ENCODE assay signal across 10 cellular contexts in genomic region chr2:201964631-201965206, GRCh38.
DNase-seq lines count a peak whose midpoint lies in the region; ATAC-seq and TF ChIP-seq lines count a peak whose summit lies in the region.
"Had no signal": no experiment of that assay in that cellular context is flagged by ENCODE, and none has a peak within 500 bp of the region (broad histone marks: within the 10 kb centered on the region; RNA-seq: fewer than 3 reads in every experiment).

No MANE protein-coding gene starts in this region.

- TF ChIP-seq POLR2A in lower leg skin (IDR thresholded peaks at IDR 0.05), result no peak

- peak; percentile 37 for DNase-seq in GM12865 (ENCODE audit: low read depth)
- DNase-seq in Panc1 (ENCODE audit: low read depth, low spot score), result no peak
- peak; percentile 53 for DNase-seq in activated naive CD4-positive, alpha-beta T cell treated with anti-CD3 and anti-CD28 coated beads for 36 hours
- no peak for DNase-seq in neural progenitor cell (ENCODE audit: low spot score)
- no peak for DNase-seq in GM20000 (ENCODE audit: low spot score)
- no peak for DNase-seq in lower leg skin (ENCODE audit: low spot score in 2 of 2)
- DNase-seq: NCI-H1417 had no signal

- H3K27ac ChIP-seq in Panc1 (ENCODE audit: low read length), result peak overlapping the region; percentile 39; the same call in 1 of the 2 replicates
- H3K27ac ChIP-seq in neural progenitor cell, result no peak overlapping the region
- H3K27ac ChIP-seq: right atrium auricular region had no signal

- H3K4me2 ChIP-seq in neural progenitor cell, result no peak overlapping the region

- H3K9me3 ChIP-seq in Panc1 (ENCODE audit: control insufficient read depth, insufficient read depth, low read depth, low read length) (no peaks in the 10 kb centered on the region), neural progenitor cell (ENCODE audit: low read depth) (no peaks in the 10 kb centered on the region)
- H3K9me3 ChIP-seq: right atrium auricular region had no signal

- no peak overlapping the region for H3K9ac ChIP-seq in neural progenitor cell

- no peaks in the 10 kb centered on the region for H3K9me3 Mint-ChIP-seq in activated naive CD4-positive, alpha-beta T cell treated with anti-CD3 and anti-CD28 coated beads for 36 hours
- H3K9me3 Mint-ChIP-seq in neural progenitor cell, result no peaks in the 10 kb centered on the region

- H3K27me3 Mint-ChIP-seq in activated naive CD4-positive, alpha-beta T cell treated with anti-CD3 and anti-CD28 coated beads for 36 hours (ENCODE audit: low read depth), result no peaks in the 10 kb centered on the region
- H3K27me3 Mint-ChIP-seq in neural progenitor cell (ENCODE audit: insufficient read depth, low read depth), result peaks cover 2% of the 10 kb centered on the region

- intact Hi-C loops in Panc1 (cut with micrococcal nuclease; ENCODE audit: unreplicated experiment), result no loop called here
- intact Hi-C loops in activated naive CD4-positive, alpha-beta T cell treated with anti-CD3 and anti-CD28 coated beads for 36 hours (cut with micrococcal nuclease), result loop anchor here (1.0 to 2.0 kb wide), 2 partner anchors 68 to 214 kb away; partner anchors contain the start of gene FZD7
- intact Hi-C loops in lower leg skin (cut with DNase I; ENCODE audit: low total_unique reads), result no loop called here

- H3K27me3 ChIP-seq in Panc1 (ENCODE audit: control insufficient read depth, insufficient read depth, low read length), result no peaks in the 10 kb centered on the region
- H3K27me3 ChIP-seq in neural progenitor cell, result no peaks in the 10 kb centered on the region
- H3K27me3 ChIP-seq: right atrium auricular region had no signal

- ATAC-seq in Panc1 (no peak), HG02870 (IDR thresholded peaks at IDR 0.05; ENCODE audit: unreplicated experiment) (no peak), GM21529 (IDR thresholded peaks at IDR 0.05; ENCODE audit: unreplicated experiment) (no peak)

- no peaks in the 10 kb centered on the region for H4K20me1 ChIP-seq in neural progenitor cell (ENCODE audit: low read depth)

- no peaks in the 10 kb centered on the region for H3K4me1 Mint-ChIP-seq in activated naive CD4-positive, alpha-beta T cell treated with anti-CD3 and anti-CD28 coated beads for 36 hours (ENCODE audit: low read depth)
- peaks cover 60% of the 10 kb centered on the region for H3K4me1 Mint-ChIP-seq in neural progenitor cell

- no peak for TF ChIP-seq CTCF in GM12865 (IDR thresholded peaks at IDR 0.05; ENCODE audit: insufficient read depth, low read depth, low read length, missing control alignments)
- no peak for TF ChIP-seq CTCF in Panc1 (IDR thresholded peaks at IDR 0.05)
- no peak for TF ChIP-seq CTCF in neural progenitor cell (IDR thresholded peaks at IDR 0.05)
- no peak for TF ChIP-seq CTCF in GM20000 (IDR thresholded peaks at IDR 0.05; ENCODE audit: extremely low read depth, missing control alignments)
- no peak for TF ChIP-seq CTCF in lower leg skin (IDR thresholded peaks at IDR 0.05)

- in situ Hi-C loops in Panc1 (cut with HindIII; ENCODE audit: low pct_unique_long_range_greater_than_20kb, low sequenced_read_pairs), result no loop called here

- H3K4me3 Mint-ChIP-seq in activated naive CD4-positive, alpha-beta T cell treated with anti-CD3 and anti-CD28 coated beads for 36 hours, result no peak overlapping the region
- no peak overlapping the region for H3K4me3 Mint-ChIP-seq in neural progenitor cell

- H3F3A ChIP-seq in neural progenitor cell (ENCODE audit: low read depth), result peaks cover 49% of the 10 kb centered on the region

- no TSS peak for BruUV-seq in Panc1 (replicated peaks; lab: Mats Ljungman, UMichigan)

- peak overlapping the region; percentile 74 for H3K27ac Mint-ChIP-seq in activated naive CD4-positive, alpha-beta T cell treated with anti-CD3 and anti-CD28 coated beads for 36 hours
- peak overlapping the region; percentile 35 for H3K27ac Mint-ChIP-seq in neural progenitor cell

- H3K4me1 ChIP-seq in Panc1 (ENCODE audit: control insufficient read depth, insufficient read depth, low read length) (no peaks in the 10 kb centered on the region), neural progenitor cell (peaks cover 61% of the 10 kb centered on the region)
- H3K4me1 ChIP-seq: right atrium auricular region had no signal

- POLR2A ChIA-PET in Panc1 (lab: Charles Lee), result interaction anchor here (0.6 kb wide), 1 partner anchor 116 kb away, joined by 3 read pairs; no protein-coding TSS in a partner anchor

- H3K79me2 ChIP-seq in neural progenitor cell (ENCODE audit: low read depth), result no peaks in the 10 kb centered on the region

- H3K4me3 ChIP-seq in GM12865 (ENCODE audit: low read depth, low read length), result no peak overlapping the region
- H3K4me3 ChIP-seq in Panc1 (ENCODE audit: low read depth in 2 of 2, low read length in 2 of 2), result no peak overlapping the region
- no peak overlapping the region for H3K4me3 ChIP-seq in neural progenitor cell
- no peak overlapping the region for H3K4me3 ChIP-seq in lower leg skin (ENCODE audit: low read depth, poor library complexity, severe bottlenecking)
- H3K4me3 ChIP-seq: right atrium auricular region had no signal

- no peaks in the 10 kb centered on the region for H3K36me3 Mint-ChIP-seq in activated naive CD4-positive, alpha-beta T cell treated with anti-CD3 and anti-CD28 coated beads for 36 hours (ENCODE audit: low read depth)
- no peaks in the 10 kb centered on the region for H3K36me3 Mint-ChIP-seq in neural progenitor cell

- H3K36me3 ChIP-seq in Panc1 (ENCODE audit: control insufficient read depth, insufficient read depth, low read length) (no peaks in the 10 kb centered on the region), neural progenitor cell (no peaks in the 10 kb centered on the region)
- H3K36me3 ChIP-seq: right atrium auricular region had no signal

- CTCF ChIA-PET in Panc1 (lab: Charles Lee), result interaction anchor here (0.8 kb wide), 1 partner anchor 194 kb away, joined by 5 read pairs; no protein-coding TSS in a partner anchor
- CTCF ChIA-PET in activated naive CD4-positive, alpha-beta T cell treated with anti-CD3 and anti-CD28 coated beads for 36 hours (lab: Charles Lee), result interaction anchor here (0.7 to 1.3 kb wide), 3 partner anchors 13 to 222 kb away, joined by 3 read pairs; no protein-coding TSS in a partner anchor

- no peak overlapping the region for H2AFZ ChIP-seq in neural progenitor cell (replicated peaks)

- WGBS in lower leg skin, 2 donors, result 57 to 67% methylated on average over 6 to 7 of the region's 7 CpGs

Comparison
In these comparisons a context has a peak if more than half of its experiments do, and no peak if none do; other contexts are left out.
1. DNase-seq: peak in GM12865 (single experiment) and activated naive CD4-positive, alpha-beta T cell treated with anti-CD3 and anti-CD28 coated beads for 36 hours (single experiment); none in Panc1 (single experiment), neural progenitor cell (single experiment), GM20000 (single experiment) and lower leg skin (0 of 2).